ENCODE assay signal across 10 cellular contexts in the genomic region with DNA sequence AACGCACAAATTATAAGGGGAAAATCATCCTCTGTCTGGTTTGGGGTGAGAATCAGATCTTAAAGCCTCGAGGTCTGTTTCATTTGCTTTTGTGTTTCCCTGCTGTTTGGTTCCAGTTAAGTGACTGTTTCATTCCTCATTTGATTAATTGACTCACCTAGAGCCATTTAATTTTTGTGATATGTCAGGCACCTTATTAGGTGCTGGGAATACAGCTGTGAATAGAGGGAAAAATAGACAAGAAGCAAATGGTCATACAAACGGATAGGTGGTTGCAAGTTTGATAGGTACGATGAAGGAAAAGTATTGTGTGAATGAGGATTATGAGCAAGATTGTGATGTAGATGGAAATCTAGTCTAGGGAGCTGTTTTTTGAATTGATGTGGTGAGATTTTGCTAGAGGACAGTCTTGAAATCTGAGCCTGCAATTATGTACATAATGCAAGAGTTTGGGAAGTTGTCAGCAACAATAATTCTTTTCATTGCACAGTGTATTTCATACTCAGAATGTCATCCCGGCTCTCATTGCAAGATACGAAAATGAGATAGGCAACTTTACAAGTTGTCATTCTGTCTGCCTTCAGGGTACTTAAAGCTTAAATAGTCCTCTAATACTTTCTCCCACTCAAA. TPM values are rescaled to one million over a fixed set of nuclear protein-coding genes. Genes with fewer than 3 reads are reported as not detected.
A peak's percentile ranks its signal among the peaks of the same experiment; 100 is the strongest.
DNase-seq lines count a peak whose midpoint lies in the region; ATAC-seq and TF ChIP-seq lines count a peak whose summit lies in the region.
"Had no signal": no experiment of that assay in that cellular context is flagged by ENCODE, and none has a peak within 500 bp of the region (broad histone marks: within the 10 kb centered on the region; RNA-seq: fewer than 3 reads in every experiment).

No MANE protein-coding gene starts in this region.

- H3K27me3 Mint-ChIP-seq in activated T-cell treated with anti-CD3 and anti-CD28 coated beads, Interleukin-2, amount 50 U/mL, for 4 hours (ENCODE audit: low read depth) = no peaks in the 10 kb centered on the region

- peak overlapping the region; percentile 97 for H3K9ac ChIP-seq in HUES6 (ENCODE audit: low read length)
- H3K9ac ChIP-seq in skeletal muscle tissue (ENCODE audit: low read depth in 1 of 3, low read length in 3 of 3) = peak overlapping the region in 2 of 3 donors; percentile 63 to 92

- H3K4me1 ChIP-seq in HUES6 (ENCODE audit: control insufficient read depth, insufficient read depth, low read length) (peaks cover 56% of the 10 kb centered on the region), skeletal muscle tissue (ENCODE audit: control insufficient read depth in 3 of 3, insufficient read depth in 3 of 3, low read length in 3 of 3) (peaks cover 25 to 43% (median 42%) of the 10 kb centered on the region in 3 donors)

- H3K27ac ChIP-seq in HUES6 (ENCODE audit: low read depth, low read length) (peak overlapping the region; percentile 22; the same call in 1 of the 2 replicates), VCaP (peak overlapping the region; percentile 94), skeletal muscle tissue (ENCODE audit: low read depth, low read length) (peak overlapping the region; percentile 3)

- no peak for TF ChIP-seq CTCF in VCaP (conservative IDR thresholded peaks at IDR 0.05)
- no peak for TF ChIP-seq CTCF in fibroblast of villous mesenchyme (IDR thresholded peaks at IDR 0.05; ENCODE audit: insufficient read depth, low read depth, low read length)

- H3K9me3 ChIP-seq in HUES6 (ENCODE audit: control insufficient read depth, insufficient read depth, low read depth, low read length) (no peaks in the 10 kb centered on the region), skeletal muscle tissue (ENCODE audit: control insufficient read depth in 3 of 3, low read length in 3 of 3) (no peaks in the 10 kb centered on the region)

- H3K4me3 ChIP-seq in HUES6 (ENCODE audit: low read depth, low read length) = peak overlapping the region; percentile 97
- H3K4me3 ChIP-seq in fibroblast of villous mesenchyme (ENCODE audit: low read depth, low read length) = peak overlapping the region; percentile 99
- H3K4me3 ChIP-seq in skeletal muscle tissue (ENCODE audit: low read length in 3 of 3) = peak overlapping the region; percentile 89 to 95 (median 94)

- no peak overlapping the region for H3K4me3 Mint-ChIP-seq in activated T-cell treated with anti-CD3 and anti-CD28 coated beads, Interleukin-2, amount 50 U/mL, for 4 hours
- H3K4me3 Mint-ChIP-seq: activated T-helper 1 cell treated with anti-CD3 and anti-CD28 coated beads, Interleukin-12 subunit alpha, Interleukin-12 subunit beta, Interleukin-2, Interleukin-4 antibody, amounts not matched to agents 30 ng/mL and 10 ng/mL and 1 ng/mL, durations not matched to agents 14 hours and 24 hours and 36 hours had no signal

- DNase-seq in fibroblast of villous mesenchyme (ENCODE audit: low read depth) (peak; percentile 57), SIG-M5 treated with dmso at 0.1 percent for 504 hours (lab: John Stamatoyannopoulos, UW; ENCODE audit: unreplicated experiment) (no peak)
- no peak for DNase-seq in activated T-cell treated with anti-CD3 and anti-CD28 coated beads, Interleukin-2, amount 50 U/mL, for 4 hours
- DNase-seq: effector memory CD4-positive, alpha-beta T cell; NCI-H446 treated with DMSO at 0.1 percent for 48 hours had no signal

- ATAC-seq in activated T-cell treated with anti-CD3 and anti-CD28 coated beads, Interleukin-2, amount 50 U/mL, for 4 hours = no peak
- no peak for ATAC-seq in GM21825 (IDR thresholded peaks at IDR 0.05; ENCODE audit: unreplicated experiment)

- H3K36me3 ChIP-seq in HUES6 (ENCODE audit: control insufficient read depth, insufficient read depth, low read length) (no peaks in the 10 kb centered on the region), skeletal muscle tissue (ENCODE audit: control insufficient read depth in 3 of 3, insufficient read depth in 3 of 3, low read length in 3 of 3) (no peaks in the 10 kb centered on the region)

- no peaks in the 10 kb centered on the region for H3K9me3 Mint-ChIP-seq in activated T-cell treated with anti-CD3 and anti-CD28 coated beads, Interleukin-2, amount 50 U/mL, for 4 hours
- H3K9me3 Mint-ChIP-seq: activated T-helper 1 cell treated with anti-CD3 and anti-CD28 coated beads, Interleukin-12 subunit alpha, Interleukin-12 subunit beta, Interleukin-2, Interleukin-4 antibody, amounts not matched to agents 30 ng/mL and 10 ng/mL and 1 ng/mL, durations not matched to agents 14 hours and 24 hours and 36 hours had no signal

- no peaks in the 10 kb centered on the region for H3K27me3 ChIP-seq in HUES6 (ENCODE audit: control insufficient read depth, insufficient read depth, low read length)
- no peaks in the 10 kb centered on the region for H3K27me3 ChIP-seq in skeletal muscle tissue (ENCODE audit: control insufficient read depth in 3 of 3, insufficient read depth in 3 of 3, low read length in 3 of 3)

- H3K36me3 Mint-ChIP-seq in activated T-cell treated with anti-CD3 and anti-CD28 coated beads, Interleukin-2, amount 50 U/mL, for 4 hours (ENCODE audit: insufficient read depth) = no peaks in the 10 kb centered on the region

- H3K4me1 Mint-ChIP-seq in activated T-cell treated with anti-CD3 and anti-CD28 coated beads, Interleukin-2, amount 50 U/mL, for 4 hours (ENCODE audit: low read depth) = peaks cover 18% of the 10 kb centered on the region

RNA-seq across cellular contexts. Expression of a gene that starts 2.2 kb away (rescaled TPM):
- total RNA-seq in fibroblast of villous mesenchyme = 195 and 207 TPM in 2 replicates
- 85.6 TPM for total RNA-seq in skeletal muscle tissue
- 10 to 100 TPM; 29.9 to 36.6 (median 33.7) TPM for total RNA-seq in activated T-cell treated with anti-CD3 and anti-CD28 coated beads, Interleukin-2, amount 50 U/mL, for 4 hours

Comparison
In these comparisons a context has a peak if more than half of its experiments do, and no peak if none do; other contexts are left out.
1. H3K27ac ChIP-seq: peak in every context shown above with its lines; median percentile 94 in VCaP; 22 in HUES6; 3 in skeletal muscle tissue.